In genomic region chr1:236526079-236526478, GRCh38 we compare ENCODE assay signal across 1 cellular context.
TF ChIP-seq lines count a peak whose summit lies in the region.

No MANE protein-coding gene starts in this region.

TF ChIP-seq in WTC11, 78 proteins besides CTCF, POLR2A, EP300 and RAD21 (continued from another document):
- TF ChIP-seq AFF4 (CRISPR knock-in tag; IDR thresholded peaks at IDR 0.05; ENCODE audit: borderline replicate concordance) = no peak
